In genomic region chrX:154211499-154211898, GRCh38 we compare ENCODE assay signal across 16 cellular contexts. TPM values are rescaled to one million over a fixed set of nuclear protein-coding genes. Genes with fewer than 3 reads are reported as not detected.
"Had no signal": no experiment of that assay in that cellular context is flagged by ENCODE, and none has a peak within 500 bp of the region (broad histone marks: within the 10 kb centered on the region; RNA-seq: fewer than 3 reads in every experiment).

No MANE protein-coding gene starts in this region.

RNA-seq across cellular contexts. Expression of gene OPN1MW2, which starts 8.1 kb away (rescaled TPM):
- total RNA-seq: stomach, subcutaneous adipose tissue, suprapubic skin, temporal lobe, testis, thoracic aorta, thyroid gland, tibial nerve, transverse colon, upper lobe of left lung, upper lobe of right lung, ureter, urinary bladder, uterus, vagina had no signal
- polyA plus RNA-seq: stomach, thymus, urinary bladder had no signal

RNA-seq across cellular contexts. Expression of gene OPN1MW, which starts 29.1 kb away (rescaled TPM):
- total RNA-seq: stomach, subcutaneous adipose tissue, suprapubic skin, temporal lobe, testis, thoracic aorta, thyroid gland, tibial nerve, transverse colon, upper lobe of left lung, upper lobe of right lung, ureter, urinary bladder, uterus, vagina had no signal
- polyA plus RNA-seq: stomach, urinary bladder had no signal

RNA-seq across cellular contexts. Expression of gene OPN1MW3, which starts 45.9 kb away (rescaled TPM):
- total RNA-seq: stomach, subcutaneous adipose tissue, suprapubic skin, temporal lobe, testis, thoracic aorta, thyroid gland, tibial nerve, transverse colon, upper lobe of left lung, upper lobe of right lung, ureter, urinary bladder, uterus, vagina had no signal
- polyA plus RNA-seq: stomach, urinary bladder had no signal
